7 cellular contexts compared by ENCODE assay signal in the genomic region with DNA sequence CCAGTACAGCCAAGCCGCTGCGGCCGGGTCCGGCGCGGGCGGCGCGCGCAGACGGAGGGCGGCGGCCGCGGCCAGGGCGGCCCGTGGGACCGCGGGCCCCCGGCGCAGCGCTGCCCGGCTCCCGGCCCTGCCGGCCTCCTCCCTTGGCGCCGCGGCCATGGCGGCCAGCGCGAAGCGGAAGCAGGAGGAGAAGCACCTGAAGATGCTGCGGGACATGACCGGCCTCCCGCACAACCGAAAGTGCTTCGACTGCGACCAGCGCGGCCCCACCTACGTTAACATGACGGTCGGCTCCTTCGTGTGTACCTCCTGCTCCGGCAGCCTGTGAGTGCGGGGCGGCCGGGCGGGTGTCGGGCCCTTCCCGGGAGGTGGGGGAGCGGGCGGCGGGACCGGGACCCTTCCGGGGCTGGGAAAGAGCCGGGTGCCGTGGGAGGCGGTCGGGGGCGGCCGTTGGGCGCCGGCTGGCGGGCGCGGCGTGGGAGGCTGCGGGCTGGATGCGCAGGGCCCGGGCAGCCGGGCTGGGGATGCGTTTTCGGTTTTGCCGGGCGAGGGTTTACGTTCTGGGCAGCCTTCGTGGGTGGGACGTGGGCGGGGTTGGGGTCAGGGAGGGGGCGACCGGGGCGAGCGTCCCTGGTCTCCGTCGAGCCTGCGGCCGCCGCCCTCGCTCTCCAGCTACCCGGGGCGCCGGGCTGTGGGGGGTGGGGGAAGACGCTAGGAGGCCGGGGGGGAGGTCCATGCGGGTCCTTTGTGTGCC. TPM values are rescaled to one million over a fixed set of nuclear protein-coding genes. Genes with fewer than 3 reads are reported as not detected.
DNase-seq lines count a peak whose midpoint lies in the region; ATAC-seq and TF ChIP-seq lines count a peak whose summit lies in the region.

No MANE protein-coding gene starts in this region.

- peak overlapping the region; percentile 89 for H3K4me3 Mint-ChIP-seq in osteocyte (ENCODE audit: unreplicated experiment)

- peak overlapping the region; percentile 63 for H3K4me3 ChIP-seq in HFF-Myc (replicated peaks; ENCODE audit: low read depth, low read length)

- TF ChIP-seq CTCF in HFF-Myc (IDR thresholded peaks at IDR 0.05; ENCODE audit: low read depth, low read length, missing control alignments), result no peak
- no peak for TF ChIP-seq CTCF in osteocyte (IDR thresholded peaks at IDR 0.05)

- DNase-seq in HFF-Myc (ENCODE audit: extremely low read depth, low read depth), result no peak
- DNase-seq in NCI-H226, result peak; percentile 42
- DNase-seq in activated gamma-delta T cell (lab: John Stamatoyannopoulos, UW), result peak; percentile 37
- DNase-seq in glomerular visceral epithelial cell (ENCODE audit: extremely low spot score), result peak; percentile 54
- DNase-seq in osteocyte (ENCODE audit: extremely low spot score, unreplicated experiment), result no peak
- DNase-seq in dedifferentiated amniotic fluid mesenchymal stem cell (ENCODE audit: extremely low spot score), result no peak

- H3K9me3 Mint-ChIP-seq in osteocyte (ENCODE audit: unreplicated experiment), result no peaks in the 10 kb centered on the region

- H3K27ac Mint-ChIP-seq in osteocyte (ENCODE audit: unreplicated experiment), result peak overlapping the region; percentile 50

- peak; percentile 79 for ATAC-seq in GM18517 (IDR thresholded peaks at IDR 0.05; ENCODE audit: unreplicated experiment)

- no peaks in the 10 kb centered on the region for H3K36me3 Mint-ChIP-seq in osteocyte (ENCODE audit: unreplicated experiment)

- no peaks in the 10 kb centered on the region for H3K27me3 Mint-ChIP-seq in osteocyte (ENCODE audit: unreplicated experiment)

- H3K4me1 Mint-ChIP-seq in osteocyte (ENCODE audit: unreplicated experiment), result peaks cover 23% of the 10 kb centered on the region

RNA-seq across cellular contexts. Expression of gene AGFG1, which starts 0.5 kb away (rescaled TPM):
- total RNA-seq in osteocyte, result 51.2 and 55.1 TPM in 2 replicates

Comparison
In these comparisons a context has a peak if more than half of its experiments do, and no peak if none do; other contexts are left out.
1. DNase-seq: peak in NCI-H226 (single experiment), activated gamma-delta T cell (single experiment) and glomerular visceral epithelial cell (single experiment); none in HFF-Myc (single experiment), osteocyte (single experiment) and dedifferentiated amniotic fluid mesenchymal stem cell (single experiment).